Comparison of ENCODE assay signal across 12 cellular contexts in genomic region chr2:42339191-42339912, GRCh38. TPM values are rescaled to one million over a fixed set of nuclear protein-coding genes. Genes with fewer than 3 reads are reported as not detected.
A peak's percentile ranks its signal among the peaks of the same experiment; 100 is the strongest.
DNase-seq lines count a peak whose midpoint lies in the region; ATAC-seq, FAIRE-seq and TF ChIP-seq lines count a peak whose summit lies in the region.
"Had no signal": no experiment of that assay in that cellular context is flagged by ENCODE, and none has a peak within 500 bp of the region (broad histone marks: within the 10 kb centered on the region; RNA-seq: fewer than 3 reads in every experiment).

No MANE protein-coding gene starts in this region.

- H3K27ac ChIP-seq in CD8-positive, alpha-beta memory T cell (ENCODE audit: low read depth, low read length), result no peak overlapping the region
- H3K27ac ChIP-seq in HCT116 (ENCODE audit: low read depth, low read length) (no peak overlapping the region), HepG2 (ENCODE audit: extremely low read length, insufficient read depth, low read length) (no peak overlapping the region)
- H3K27ac ChIP-seq: colonic mucosa, sigmoid colon had no signal

- no peak for DNase-seq in CD8-positive, alpha-beta memory T cell
- no peak for DNase-seq in HCT116 (ENCODE audit: low read depth, low spot score)
- no peak for DNase-seq in astrocyte of the spinal cord (ENCODE audit: low read depth, low spot score)
- DNase-seq in HepG2 (ENCODE audit: low spot score), result peak; percentile 50
- no peak for DNase-seq in dermis blood vessel endothelial cell
- DNase-seq in GM13977 (ENCODE audit: low spot score), result no peak
- no peak for DNase-seq in activated effector memory CD4-positive, alpha-beta T cell treated with anti-CD3 and anti-CD28 coated beads, Interleukin-2, amount 50 U/mL, for 16 hours
- DNase-seq: colonic mucosa, MM.1S, sigmoid colon had no signal

- peaks cover 13 to 81% (median 29%) of the 10 kb centered on the region in 3 donors for H3K36me3 Mint-ChIP-seq in CD8-positive, alpha-beta memory T cell

- H3K79me2 ChIP-seq in HCT116 (ENCODE audit: insufficient read depth, low read length), result peaks cover 12% of the 10 kb centered on the region; the same call in 1 of the 2 replicates
- peaks cover 9% of the 10 kb centered on the region for H3K79me2 ChIP-seq in HepG2 (ENCODE audit: insufficient read depth, low read length)

- BruUV-seq in HCT116 (replicated peaks; lab: Mats Ljungman, UMichigan) (no TSS peak), HepG2 (replicated peaks; lab: Mats Ljungman, UMichigan) (no TSS peak)

- H3K9me2 ChIP-seq in HCT116 (ENCODE audit: insufficient read depth), result no peaks in the 10 kb centered on the region

- no peaks in the 10 kb centered on the region for H3K27me3 Mint-ChIP-seq in CD8-positive, alpha-beta memory T cell

- H2AFZ ChIP-seq in HCT116 (ENCODE audit: low read depth, low read length, poor library complexity, severe bottlenecking), result no peak overlapping the region
- H2AFZ ChIP-seq in HepG2 (ENCODE audit: low read length), result no peak overlapping the region

- TF ChIP-seq CTCF in HCT116 (IDR thresholded peaks at IDR 0.05 in 2 of 3, conservative IDR thresholded peaks at IDR 0.05 in 1 of 3; ENCODE audit: borderline replicate concordance in 1 of 3, insufficient read depth in 1 of 3, low read depth in 2 of 3, low read length in 2 of 3), result peak in 1 of 3 experiments; percentile 22; a peak in 2 of 6 replicates
- TF ChIP-seq CTCF in astrocyte of the spinal cord (IDR thresholded peaks at IDR 0.05; ENCODE audit: low read depth, low read length), result peak; percentile 17
- TF ChIP-seq CTCF in HepG2 (CRISPR knock-in tag; IDR thresholded peaks at IDR 0.05), result peak; percentile 7; the same call in 1 of the 2 replicates
- no peak for TF ChIP-seq CTCF in GM13977 (IDR thresholded peaks at IDR 0.05; ENCODE audit: extremely low read depth, insufficient read depth, missing control alignments)

- no peaks in the 10 kb centered on the region for H3K9me3 ChIP-seq in CD8-positive, alpha-beta memory T cell (ENCODE audit: low read length)
- no peaks in the 10 kb centered on the region for H3K9me3 ChIP-seq in HCT116 (ENCODE audit: control insufficient read depth in 1 of 2, insufficient read depth in 1 of 2, low read depth in 1 of 2, low read length in 2 of 2)
- H3K9me3 ChIP-seq in HepG2 (ENCODE audit: low read length), result no peaks in the 10 kb centered on the region
- H3K9me3 ChIP-seq: colonic mucosa, sigmoid colon had no signal

- no peak overlapping the region for H3K4me3 Mint-ChIP-seq in CD8-positive, alpha-beta memory T cell

- no peaks in the 10 kb centered on the region for H3K9me3 Mint-ChIP-seq in CD8-positive, alpha-beta memory T cell

- H3K4me3 ChIP-seq in CD8-positive, alpha-beta memory T cell (ENCODE audit: low read length), result no peak overlapping the region
- no peak overlapping the region for H3K4me3 ChIP-seq in HCT116 (replicated peaks in 1 of 2; ENCODE audit: low read depth in 1 of 2, low read length in 2 of 2)
- H3K4me3 ChIP-seq in astrocyte of the spinal cord (ENCODE audit: low read depth, low read length), result no peak overlapping the region
- H3K4me3 ChIP-seq in HepG2 (replicated peaks in 1 of 3; ENCODE audit: insufficient read depth in 1 of 3, low read depth in 2 of 3, low read length in 3 of 3), result no peak overlapping the region
- H3K4me3 ChIP-seq: colonic mucosa, sigmoid colon had no signal

- no peak for FAIRE-seq in HepG2 (lab: Jason Lieb, UNC)
- FAIRE-seq: TTC549 had no signal

- in situ Hi-C loops in astrocyte of the spinal cord (cut with HindIII; ENCODE audit: low sequenced_read_pairs), result no loop called here
- in situ Hi-C loops in HepG2 (cut with HindIII; ENCODE audit: extremely low pct_ligation_motif_present, low pct_unique_long_range_greater_than_20kb), result no loop called here
- in situ Hi-C loops in GM13977 (cut with MboI; ENCODE audit: low pct_unique_long_range_greater_than_20kb, low sequenced_read_pairs, unreplicated experiment), result no loop called here

- TF ChIP-seq EP300 in HepG2 (IDR thresholded peaks at IDR 0.05; ENCODE audit: low read depth in 2 of 2, low read length in 2 of 2) (no peak), HepG2 (CRISPR knock-in tag; IDR thresholded peaks at IDR 0.05; ENCODE audit: borderline replicate concordance) (no peak)

- CTCF ChIA-PET in CD8-positive, alpha-beta memory T cell (lab: Charles Lee), result interaction anchor here (1.0 kb wide), 1 partner anchor 36 kb away, joined by 3 read pairs; no protein-coding TSS in a partner anchor
- CTCF ChIA-PET in HCT116 (lab: Charles Lee) (no interaction called here), HepG2 (lab: Yijun Ruan, JAX; ENCODE audit: low intra/inter-chr PET ratio, low total read pairs) (no interaction called here)

- H3K4me2 ChIP-seq in HCT116 (ENCODE audit: low read length) (no peak overlapping the region), HepG2 (ENCODE audit: low read depth, low read length) (no peak overlapping the region)

- H3K27me3 ChIP-seq in CD8-positive, alpha-beta memory T cell (ENCODE audit: insufficient read depth, low read length, poor library complexity, severe bottlenecking), result no peaks in the 10 kb centered on the region
- no peaks in the 10 kb centered on the region for H3K27me3 ChIP-seq in HCT116 (ENCODE audit: insufficient read depth, low read length)
- H3K27me3 ChIP-seq in HepG2 (ENCODE audit: control insufficient read depth in 1 of 2, insufficient read depth in 2 of 2, low read length in 2 of 2), result no peaks in the 10 kb centered on the region
- H3K27me3 ChIP-seq: colonic mucosa, sigmoid colon had no signal

- POLR2A ChIA-PET in CD8-positive, alpha-beta memory T cell (lab: Charles Lee), result no interaction called here
- POLR2A ChIA-PET in HCT116 (lab: Charles Lee) (no interaction called here), HepG2 (lab: Yijun Ruan, JAX) (no interaction called here)

- peaks cover 36 to 41% (median 40%) of the 10 kb centered on the region in 3 donors for H3K4me1 Mint-ChIP-seq in CD8-positive, alpha-beta memory T cell

- TF ChIP-seq RAD21 in HCT116 (IDR thresholded peaks at IDR 0.05; ENCODE audit: low read depth) (no peak), HepG2 (CRISPR knock-in tag; IDR thresholded peaks at IDR 0.05) (no peak)

- H3K36me3 ChIP-seq in CD8-positive, alpha-beta memory T cell (ENCODE audit: insufficient read depth, low read length), result peaks cover 12% of the 10 kb centered on the region
- H3K36me3 ChIP-seq in HCT116 (ENCODE audit: control insufficient read depth in 1 of 2, insufficient read depth in 2 of 2, low read length in 2 of 2) (peaks cover 4 to 5% of the 10 kb centered on the region in 2 experiments; a peak in 1 of 4 replicates), HepG2 (replicated peaks in 1 of 2; ENCODE audit: control insufficient read depth in 1 of 2, insufficient read depth in 2 of 2, low read length in 2 of 2) (peaks cover 0 to 5% of the 10 kb centered on the region in 2 experiments; a peak in 4 of 5 replicates)
- H3K36me3 ChIP-seq: colonic mucosa had no signal

- peak; percentile 70 for ATAC-seq in HCT116
- ATAC-seq in HepG2, result peak; percentile 17
- no peak for ATAC-seq in HG03342 (IDR thresholded peaks at IDR 0.05; ENCODE audit: unreplicated experiment)

- H3K9ac ChIP-seq in HCT116 (ENCODE audit: low read length), result no peak overlapping the region
- no peak overlapping the region for H3K9ac ChIP-seq in HepG2 (ENCODE audit: insufficient read depth, low read depth, low read length)

- WGBS in HepG2 (ENCODE audit: low lambda C conversion rate), result 93% methylated on average over 21 of the region's 21 CpGs

- peak overlapping the region in 6 of 8 donors; percentile 1 to 76 (median 46) for H3K27ac Mint-ChIP-seq in CD8-positive, alpha-beta memory T cell

- TF ChIP-seq POLR2A in HCT116 (IDR thresholded peaks at IDR 0.05; ENCODE audit: borderline replicate concordance, extremely low read depth, insufficient read depth, insufficient read length), result no peak
- peak; percentile 37 to 60; a peak in 3 of 4 replicates for TF ChIP-seq POLR2A in HepG2 (IDR thresholded peaks at IDR 0.05; ENCODE audit: insufficient read depth in 1 of 2, low read depth in 2 of 2, low read length in 2 of 2)

- no peaks in the 10 kb centered on the region for H3K4me1 ChIP-seq in CD8-positive, alpha-beta memory T cell (ENCODE audit: insufficient read depth, low read length)
- H3K4me1 ChIP-seq in HCT116 (ENCODE audit: control insufficient read depth in 1 of 2, insufficient read depth in 2 of 2, low read length in 2 of 2) (peaks cover 4 to 16% of the 10 kb centered on the region in 2 experiments; a peak in 3 of 4 replicates), HepG2 (ENCODE audit: insufficient read depth, low read length) (peaks cover 30% of the 10 kb centered on the region)
- H3K4me1 ChIP-seq: colonic mucosa had no signal

- intact Hi-C loops in HCT116 (cut with micrococcal nuclease) (no loop called here), HepG2 (cut with micrococcal nuclease; ENCODE audit: unreplicated experiment) (no loop called here)

- RAD21 ChIA-PET in HCT116 (lab: Charles Lee; ENCODE audit: low non-redundant PET in 1 of 2, low total read pairs in 2 of 2, uncharacterized antibody in 2 of 2, unreplicated experiment in 2 of 2), result no interaction called here

- no peaks in the 10 kb centered on the region for H4K20me1 ChIP-seq in HCT116 (ENCODE audit: insufficient read depth)
- H4K20me1 ChIP-seq in HepG2 (ENCODE audit: insufficient read depth, low read length), result peaks cover 53% of the 10 kb centered on the region

RNA-seq across cellular contexts. Expression of gene COX7A2L, which starts 21.7 kb away (rescaled TPM):
- 100 to 1,000 TPM in 1 of 2 experiments, 10 to 100 TPM in 1; 99.8 to 100 TPM for total RNA-seq in CD8-positive, alpha-beta memory T cell
- 172 TPM for polyA plus RNA-seq in CD8-positive, alpha-beta memory T cell
- total RNA-seq in HCT116 (2021; ENCODE audit: unreplicated experiment), result 104 TPM
- 85.3 and 93.7 TPM in 2 replicates for polyA plus RNA-seq in HCT116 (2012)
- total RNA-seq in HepG2 (2016; rRNA removed; fragmentation: Illumina TruSeq; extraction: Trizol), result 201 and 272 TPM in 2 replicates
- 111 and 117 TPM in 2 replicates for total RNA-seq in HepG2 (2016; cell fraction: cytosol; rRNA removed; fragmentation: Illumina TruSeq; extraction: Trizol; ENCODE audit: low read depth)
- 197 and 297 TPM in 2 replicates for total RNA-seq in HepG2 (2016; cell fraction: insoluble cytoplasmic fraction; rRNA removed; fragmentation: Illumina TruSeq; extraction: Trizol)
- 232 and 238 TPM in 2 replicates for total RNA-seq in HepG2 (2016; cell fraction: membrane; rRNA removed; fragmentation: Illumina TruSeq; extraction: Trizol)
- total RNA-seq in HepG2 (2016; cell fraction: nucleus; rRNA removed; fragmentation: Illumina TruSeq; extraction: Trizol), result 71.7 and 82.5 TPM in 2 replicates
- 122 and 155 TPM in 2 replicates for polyA plus RNA-seq in HepG2 (2011; rRNA removed)
- polyA plus RNA-seq in HepG2 (2011; cell fraction: cytosol; rRNA removed), result 137 and 167 TPM in 2 replicates
- 30.5 and 38.2 TPM in 2 replicates for polyA plus RNA-seq in HepG2 (2011; cell fraction: nucleus; rRNA removed)
- polyA plus RNA-seq in HepG2 (2012), result 187 and 191 TPM in 2 replicates
- polyA plus RNA-seq in HepG2 (2016; cell fraction: cytosol; fragmentation: Illumina TruSeq; extraction: Trizol; ENCODE audit: low read depth), result 119 TPM in 2 replicates
- polyA plus RNA-seq in HepG2 (2016; cell fraction: insoluble cytoplasmic fraction; fragmentation: Illumina TruSeq; extraction: Trizol; ENCODE audit: low read depth), result 279 and 314 TPM in 2 replicates
- polyA plus RNA-seq in HepG2 (2016; cell fraction: membrane; fragmentation: Illumina TruSeq; extraction: Trizol; ENCODE audit: low read depth), result 211 and 215 TPM in 2 replicates
- 118 and 123 TPM in 2 replicates for polyA plus RNA-seq in HepG2 (2016; cell fraction: nucleus; fragmentation: Illumina TruSeq; extraction: Trizol; ENCODE audit: insufficient read depth, low read depth)
- 66.1 and 73.1 TPM in 2 replicates for polyA minus RNA-seq in HepG2 (2011; rRNA and poly(A)+ RNA removed; ENCODE audit: low replicate concordance)
- 41.1 and 44.7 TPM in 2 replicates for polyA minus RNA-seq in HepG2 (2011; cell fraction: cytosol; rRNA and poly(A)+ RNA removed)
- polyA minus RNA-seq in HepG2 (2011; cell fraction: nucleus; rRNA and poly(A)+ RNA removed), result 22.7 and 28.1 TPM in 2 replicates
- total RNA-seq in dermis blood vessel endothelial cell, result 116 and 230 TPM in 2 replicates
